Comparison of ENCODE assay signal across 14 cellular contexts in genomic region chr6:169663468-169663867, GRCh38. TPM values are rescaled to one million over a fixed set of nuclear protein-coding genes. Genes with fewer than 3 reads are reported as not detected.
A peak's percentile ranks its signal among the peaks of the same experiment; 100 is the strongest.
DNase-seq lines count a peak whose midpoint lies in the region; ATAC-seq and TF ChIP-seq lines count a peak whose summit lies in the region.
"Had no signal": no experiment of that assay in that cellular context is flagged by ENCODE, and none has a peak within 500 bp of the region (broad histone marks: within the 10 kb centered on the region; RNA-seq: fewer than 3 reads in every experiment).

No MANE protein-coding gene starts in this region.

- TF ChIP-seq CTCF in osteocyte (IDR thresholded peaks at IDR 0.05): no peak

- H3K27ac Mint-ChIP-seq in osteocyte (ENCODE audit: unreplicated experiment): no peak overlapping the region
- H3K27ac Mint-ChIP-seq: CD8-positive, alpha-beta T cell had no signal

- ATAC-seq in HG02970 (IDR thresholded peaks at IDR 0.05; ENCODE audit: low FRiP score, unreplicated experiment): no peak
- ATAC-seq in activated CD4-positive, CD25-positive, alpha-beta regulatory T cell treated with anti-CD3 and anti-CD28 coated beads, Interleukin-2, amount 50 U/mL, for 24 hours: no peak
- ATAC-seq: CD8-positive, alpha-beta T cell had no signal

- H3K36me3 Mint-ChIP-seq in osteocyte (ENCODE audit: unreplicated experiment): peaks cover 30% of the 10 kb centered on the region

- DNase-seq in COLO668 (lab: John Stamatoyannopoulos, UW; ENCODE audit: unreplicated experiment) (peak; percentile 84), DMS53 treated with DMSO at 0.1 percent for 48 hours (lab: John Stamatoyannopoulos, UW; ENCODE audit: unreplicated experiment) (peak; percentile 90), NCI-H774 (lab: John Stamatoyannopoulos, UW) (peak; percentile 59), osteocyte (ENCODE audit: extremely low spot score, unreplicated experiment) (peak; percentile 51), NOMO-1 (lab: John Stamatoyannopoulos, UW; ENCODE audit: unreplicated experiment in 2 of 2) (no peak)
- DNase-seq: CD8-positive, alpha-beta T cell; DND-41; IMR-90; NCI-H1417; NCI-H2081; NCI-H526; SHP77 had no signal

- H3K4me1 Mint-ChIP-seq in osteocyte (ENCODE audit: unreplicated experiment): no peaks in the 10 kb centered on the region

- no peaks in the 10 kb centered on the region for H3K27me3 Mint-ChIP-seq in osteocyte (ENCODE audit: unreplicated experiment)

- H3K9me3 Mint-ChIP-seq in osteocyte (ENCODE audit: unreplicated experiment): no peaks in the 10 kb centered on the region
- H3K9me3 Mint-ChIP-seq: CD8-positive, alpha-beta T cell had no signal

- no peak overlapping the region for H3K4me3 Mint-ChIP-seq in osteocyte (ENCODE audit: unreplicated experiment)
- H3K4me3 Mint-ChIP-seq: CD8-positive, alpha-beta T cell had no signal

RNA-seq across cellular contexts. Expression of gene WDR27, which starts 38.4 kb away (rescaled TPM):
- total RNA-seq in osteocyte: 37.0 and 37.4 TPM in 2 replicates

RNA-seq across cellular contexts. Expression of gene C6orf120, which starts 38.5 kb away (rescaled TPM):
- 32.3 and 33.1 TPM in 2 replicates for total RNA-seq in osteocyte

Comparison
In these comparisons a context has a peak if more than half of its experiments do, and no peak if none do; other contexts are left out.
1. DNase-seq: peak in COLO668 (single experiment), DMS53 treated with DMSO at 0.1 percent for 48 hours (single experiment), NCI-H774 (single experiment) and osteocyte (single experiment); none in NOMO-1 (0 of 2).